ENCODE assay signal across 11 cellular contexts in the genomic region with DNA sequence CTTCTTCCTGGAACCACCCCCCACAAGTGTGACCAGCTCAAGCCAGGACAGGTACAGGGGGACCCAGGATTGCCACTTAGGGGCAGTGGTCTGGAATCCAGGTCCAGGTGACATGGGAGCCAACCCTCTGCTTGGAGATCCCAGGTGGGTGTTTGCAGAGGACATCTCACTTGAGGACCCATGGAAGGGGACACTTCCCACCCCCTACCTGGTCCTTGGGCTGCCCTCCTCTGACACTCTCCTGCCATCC.
A peak's percentile ranks its signal among the peaks of the same experiment; 100 is the strongest.
DNase-seq lines count a peak whose midpoint lies in the region; ATAC-seq, FAIRE-seq and TF ChIP-seq lines count a peak whose summit lies in the region.
"Had no signal": no experiment of that assay in that cellular context is flagged by ENCODE, and none has a peak within 500 bp of the region (broad histone marks: within the 10 kb centered on the region; RNA-seq: fewer than 3 reads in every experiment).

No MANE protein-coding gene starts in this region.

- FAIRE-seq in HTR-8/SVneo (lab: Jason Lieb, UNC): no peak
- FAIRE-seq: GM12892 had no signal

- H3K27ac ChIP-seq in 22Rv1 (peak overlapping the region; percentile 98), Peyer's patch (peak overlapping the region in 3 of 4 donors; percentile 84 to 95 (median 91)), esophagus (ENCODE audit: low read depth in 2 of 2, low read length in 1 of 2) (peak overlapping the region; percentile 95 to 98), prostate gland (peak overlapping the region; percentile 94)

- ATAC-seq in HG03565 (IDR thresholded peaks at IDR 0.05; ENCODE audit: unreplicated experiment) (no peak), GM18498 (IDR thresholded peaks at IDR 0.05; ENCODE audit: unreplicated experiment) (no peak)

- H3K9me3 ChIP-seq in Peyer's patch (no peaks in the 10 kb centered on the region), esophagus (ENCODE audit: control insufficient read depth in 2 of 2, insufficient read depth in 1 of 2, low read depth in 1 of 2, low read length in 1 of 2) (no peaks in the 10 kb centered on the region), prostate gland (no peaks in the 10 kb centered on the region)

- H3K36me3 ChIP-seq in Peyer's patch (no peaks in the 10 kb centered on the region), esophagus (ENCODE audit: control insufficient read depth in 2 of 2, insufficient read depth in 2 of 2, low read length in 1 of 2) (no peaks in the 10 kb centered on the region), prostate gland (no peaks in the 10 kb centered on the region)

- H3K4me3 ChIP-seq in Peyer's patch (peak overlapping the region in 1 of 4 donors; percentile 14), esophagus (ENCODE audit: low read depth in 1 of 2, low read length in 2 of 2) (peak overlapping the region in 1 of 2 donors; percentile 38), prostate gland (no peak overlapping the region)

- intact Hi-C loops in prostate gland (cut with DNase I): no loop called here

- H3K4me1 ChIP-seq in Peyer's patch (peaks cover 0 to 46% (median 6%) of the 10 kb centered on the region in 4 donors), esophagus (ENCODE audit: control insufficient read depth in 2 of 2, insufficient read depth in 2 of 2, low read length in 1 of 2) (peaks cover 10 to 21% of the 10 kb centered on the region in 2 donors), prostate gland (replicated peaks) (peaks cover 28% of the 10 kb centered on the region)

- no peak for DNase-seq in Peyer's patch
- no peak for DNase-seq in prostate gland (ENCODE audit: low spot score)
- no peak for DNase-seq in HTR-8/SVneo (ENCODE audit: insufficient read length, low spot score)
- DNase-seq in foreskin melanocyte: no peak
- DNase-seq: activated T-cell treated with anti-CD3 and anti-CD28 coated beads, Interleukin-2, amount 50 U/mL, for 24 hours; endodermal cell had no signal

- no peaks in the 10 kb centered on the region for H3K27me3 ChIP-seq in Peyer's patch
- no peaks in the 10 kb centered on the region for H3K27me3 ChIP-seq in esophagus (ENCODE audit: control insufficient read depth in 1 of 2, insufficient read depth in 2 of 2, low read length in 2 of 2)
- H3K27me3 ChIP-seq in prostate gland (replicated peaks; ENCODE audit: insufficient read depth): no peaks in the 10 kb centered on the region

- no peak for TF ChIP-seq POLR2A in Peyer's patch (IDR thresholded peaks at IDR 0.05)
- no peak for TF ChIP-seq POLR2A in prostate gland (IDR thresholded peaks at IDR 0.05)

- no peak for TF ChIP-seq CTCF in 22Rv1 (IDR thresholded peaks at IDR 0.05)
- no peak for TF ChIP-seq CTCF in Peyer's patch (IDR thresholded peaks at IDR 0.05)
- no peak for TF ChIP-seq CTCF in prostate gland (IDR thresholded peaks at IDR 0.05)
